ENCODE assay signal across 8 cellular contexts in the genomic region with DNA sequence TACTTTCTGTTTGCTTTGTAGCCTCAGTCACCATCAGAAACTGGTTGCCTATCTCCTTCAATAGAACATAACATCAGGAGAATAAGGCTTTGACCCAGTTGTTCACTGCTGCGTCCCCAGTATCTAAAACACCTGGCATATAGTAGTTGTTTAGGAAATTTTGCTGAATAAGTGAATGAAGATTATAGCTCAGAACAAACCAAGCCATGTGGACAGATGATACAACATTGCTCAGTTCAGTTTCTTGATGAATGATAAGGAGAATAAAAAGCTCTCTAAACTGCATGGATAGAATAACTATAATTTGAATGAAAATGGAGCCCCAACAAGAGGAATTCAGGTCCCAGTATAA. TPM values are rescaled to one million over a fixed set of nuclear protein-coding genes. Genes with fewer than 3 reads are reported as not detected.
DNase-seq lines count a peak whose midpoint lies in the region; ATAC-seq, FAIRE-seq and TF ChIP-seq lines count a peak whose summit lies in the region.

No MANE protein-coding gene starts in this region.

- H3K18ac ChIP-seq in H1 (ENCODE audit: extremely low read depth, low read length) = peak overlapping the region; percentile 84; the same call in 1 of the 2 replicates

- CTCF ChIA-PET in H1 (lab: Charles Lee; ENCODE audit: partially characterized antibody) = interaction anchor here (0.8 to 7.7 kb wide), 46 partner anchors 9 to 181 kb away, joined by 3 to 129 read pairs (median 4); no protein-coding TSS in a partner anchor

- H4K5ac ChIP-seq in H1 (ENCODE audit: insufficient read length, low read depth, low read length) = no peak overlapping the region

- H3K23me2 ChIP-seq in H1 (ENCODE audit: low read depth, low read length) = no peaks in the 10 kb centered on the region

- ATAC-seq in HG02571 (IDR thresholded peaks at IDR 0.05; ENCODE audit: unreplicated experiment) (no peak), HG03139 (IDR thresholded peaks at IDR 0.05; ENCODE audit: unreplicated experiment) (no peak)

- intact Hi-C loops in prostate gland (cut with DNase I) = loop anchor here (1.0 to 10.0 kb wide), 3 partner anchors 85 to 208 kb away; no protein-coding TSS in a partner anchor

- no peak for FAIRE-seq in H1 (lab: Jason Lieb, UNC)
- no peak for FAIRE-seq in D721Med (lab: Jason Lieb, UNC)

- H2BK5ac ChIP-seq in H1 (ENCODE audit: low read depth, low read length) = 0 out of 2 replicates have a peak overlapping the region, but pooled peaks have one; percentile 6

- H2BK12ac ChIP-seq in H1 (ENCODE audit: low read depth, low read length) = peak overlapping the region; percentile 30; the same call in 1 of the 2 replicates

- 58% methylated on average over 1 of the region's 1 CpG; no CpG with 5 or more reads in 1 of the 2 experiments for WGBS in H1 (ENCODE audit: extremely low coverage in 1 of 2, insufficient coverage in 1 of 2, insufficient read length in 1 of 2, insufficient replicate concordance in 2 of 2, low coverage in 1 of 2, low lambda C conversion rate in 2 of 2, missing lambda C conversion rate in 1 of 2), 2 experiments
- 39% methylated on average over 1 of the region's 1 CpG for whole genome bisulfite sequencing in prostate gland

- no peak for TF ChIP-seq EP300 in H1 (IDR thresholded peaks at IDR 0.05; ENCODE audit: borderline replicate concordance in 1 of 2, low read depth in 2 of 2, low read length in 2 of 2)

- peak overlapping the region; percentile 91 for H2BK120ac ChIP-seq in H1 (replicated peaks; ENCODE audit: low read depth, low read length)

- H3K4me1 ChIP-seq in BLaER1 treated with 17β-estradiol and CSF1 and Interleukin-3, amounts not matched to agents 10 nM and 100 nM = peaks cover 17 to 80% (median 44%) of the 10 kb centered on the region in 10 experiments
- H3K4me1 ChIP-seq in OCI-LY3 (ENCODE audit: low read length) (peaks cover 24% of the 10 kb centered on the region), H1 (replicated peaks in 1 of 4; ENCODE audit: control insufficient read depth in 3 of 4, insufficient read depth in 4 of 4, low read length in 3 of 4) (peaks cover 1 to 19% (median 6%) of the 10 kb centered on the region in 4 experiments; a peak in 5 of 7 replicates), prostate gland (replicated peaks) (no peaks in the 10 kb centered on the region)

- no peak overlapping the region for H3K56ac ChIP-seq in H1 (replicated peaks; ENCODE audit: insufficient read length, low read depth, low read length)

- no peak overlapping the region for H2BK15ac ChIP-seq in H1 (ENCODE audit: low read length)

- peak overlapping the region in 10 of 11 experiments; percentile 9 to 84 (median 66); a peak in 20 of 22 replicates for H3K4me2 ChIP-seq in BLaER1 treated with 17β-estradiol and CSF1 and Interleukin-3, amounts not matched to agents 10 nM and 100 nM
- peak overlapping the region; percentile 80 for H3K4me2 ChIP-seq in OCI-LY3 (ENCODE audit: low read length)
- no peak overlapping the region for H3K4me2 ChIP-seq in H1 (ENCODE audit: insufficient read depth in 1 of 2, low read depth in 2 of 2, low read length in 2 of 2)

- H3K27ac ChIP-seq in BLaER1 treated with 17β-estradiol and CSF1 and Interleukin-3, amounts not matched to agents 10 nM and 100 nM = peak overlapping the region in 5 of 11 experiments; percentile 15 to 54 (median 44); a peak in 9 of 22 replicates
- peak overlapping the region; percentile 30; the same call in 1 of the 2 replicates for H3K27ac ChIP-seq in OCI-LY3 (ENCODE audit: low read length)
- no peak overlapping the region for H3K27ac ChIP-seq in H1 (ENCODE audit: low read depth, low read length)
- H3K27ac ChIP-seq in prostate gland = peak overlapping the region; percentile 37 to 63

- TF ChIP-seq CTCF in OCI-LY3 (IDR thresholded peaks at IDR 0.05; ENCODE audit: low read depth, low read length) = no peak
- no peak for TF ChIP-seq CTCF in H1 (IDR thresholded peaks at IDR 0.05; ENCODE audit: control extremely low read depth in 1 of 3, insufficient read depth in 1 of 3, low read depth in 1 of 3, low read length in 3 of 3)
- TF ChIP-seq CTCF in prostate gland (IDR thresholded peaks at IDR 0.05) = no peak
- no peak for TF ChIP-seq CTCF in D721Med (IDR thresholded peaks at IDR 0.05; ENCODE audit: insufficient read depth, missing control alignments)

- peak overlapping the region; percentile 93 for H2BK20ac ChIP-seq in H1 (ENCODE audit: low read length)

- H3K23ac ChIP-seq in H1 (ENCODE audit: insufficient read length) = no peak overlapping the region

- H2AK5ac ChIP-seq in H1 (ENCODE audit: low read depth, low read length) = no peak overlapping the region

- H3K36me3 ChIP-seq in BLaER1 treated with 17β-estradiol and CSF1 and Interleukin-3, amounts not matched to agents 10 nM and 100 nM = no peaks in the 10 kb centered on the region
- H3K36me3 ChIP-seq in OCI-LY3 (replicated peaks; ENCODE audit: low read depth, low read length) (no peaks in the 10 kb centered on the region), H1 (ENCODE audit: control insufficient read depth in 2 of 4, insufficient read depth in 4 of 4, low read length in 3 of 4) (no peaks in the 10 kb centered on the region), prostate gland (no peaks in the 10 kb centered on the region)

- no peak overlapping the region for H4K91ac ChIP-seq in H1 (replicated peaks; ENCODE audit: insufficient read length, low read length)

- H3K14ac ChIP-seq in H1 (ENCODE audit: insufficient read length) = no peak overlapping the region

- 0 out of 2 replicates have a peak overlapping the region, but pooled peaks have one; percentile 29 for H2AFZ ChIP-seq in OCI-LY3 (ENCODE audit: low read depth, low read length)
- H2AFZ ChIP-seq in H1 (ENCODE audit: low read length) = no peak overlapping the region

- peak overlapping the region in 5 of 11 experiments; percentile 5 to 54 (median 43); a peak in 8 of 22 replicates for H3K9ac ChIP-seq in BLaER1 treated with 17β-estradiol and CSF1 and Interleukin-3, amounts not matched to agents 10 nM and 100 nM
- H3K9ac ChIP-seq in OCI-LY3 (ENCODE audit: low read length) = peak overlapping the region; percentile 53
- H3K9ac ChIP-seq in H1 (replicated peaks in 1 of 4; ENCODE audit: extremely low read depth in 1 of 4, low read depth in 3 of 4, low read length in 3 of 4) = no peak overlapping the region

- H3K4me3 ChIP-seq in BLaER1 treated with 17β-estradiol and CSF1 and Interleukin-3, amounts not matched to agents 10 nM and 100 nM = peak overlapping the region in 2 of 10 experiments; percentile 14 to 23; a peak in 3 of 20 replicates
- H3K4me3 ChIP-seq in OCI-LY3 (ENCODE audit: low read length) = peak overlapping the region; percentile 67
- H3K4me3 ChIP-seq in H1 (ENCODE audit: extremely low read depth in 1 of 4, insufficient read depth in 2 of 4, low read depth in 3 of 4, low read length in 4 of 4) = no peak overlapping the region
- H3K4me3 ChIP-seq in prostate gland = no peak overlapping the region

- no peaks in the 10 kb centered on the region for H4K20me1 ChIP-seq in BLaER1 treated with 17β-estradiol and CSF1 and Interleukin-3, amounts not matched to agents 10 nM and 100 nM
- H4K20me1 ChIP-seq in OCI-LY3 (ENCODE audit: insufficient read depth, low read length) (no peaks in the 10 kb centered on the region), H1 (replicated peaks in 1 of 2; ENCODE audit: control insufficient read depth in 1 of 2, insufficient read depth in 2 of 2, low read length in 2 of 2) (no peaks in the 10 kb centered on the region)

- H4K8ac ChIP-seq in H1 (ENCODE audit: extremely low read depth, insufficient read depth, low read length) = no peak overlapping the region

- peaks cover 0 to 24% (median 17%) of the 10 kb centered on the region in 11 experiments; a peak in 19 of 22 replicates for H3K27me3 ChIP-seq in BLaER1 treated with 17β-estradiol and CSF1 and Interleukin-3, amounts not matched to agents 10 nM and 100 nM
- no peaks in the 10 kb centered on the region for H3K27me3 ChIP-seq in OCI-LY3 (ENCODE audit: low read depth, low read length)
- H3K27me3 ChIP-seq in H1 (replicated peaks in 1 of 4; ENCODE audit: control insufficient read depth in 3 of 4, extremely low read depth in 1 of 4, insufficient read depth in 3 of 4, low read length in 3 of 4) = no peaks in the 10 kb centered on the region
- H3K27me3 ChIP-seq in prostate gland (replicated peaks; ENCODE audit: insufficient read depth) = no peaks in the 10 kb centered on the region

- no peak overlapping the region for H3K4ac ChIP-seq in H1 (replicated peaks; ENCODE audit: insufficient read length, low read depth, low read length)

- H3K79me1 ChIP-seq in H1 (ENCODE audit: low read depth, low read length) = no peaks in the 10 kb centered on the region

- no peaks in the 10 kb centered on the region for H3K79me2 ChIP-seq in OCI-LY3 (ENCODE audit: low read length)
- no peaks in the 10 kb centered on the region for H3K79me2 ChIP-seq in H1 (ENCODE audit: control insufficient read depth in 1 of 2, insufficient read depth in 2 of 2, low read length in 2 of 2)

- peaks cover 0 to 6% (median 3%) of the 10 kb centered on the region in 11 experiments; a peak in 9 of 22 replicates for H3K9me3 ChIP-seq in BLaER1 treated with 17β-estradiol and CSF1 and Interleukin-3, amounts not matched to agents 10 nM and 100 nM (replicated peaks in 1 of 11)
- H3K9me3 ChIP-seq in OCI-LY3 (ENCODE audit: insufficient read depth, low read length) = no peaks in the 10 kb centered on the region
- no peaks in the 10 kb centered on the region for H3K9me3 ChIP-seq in H1 (ENCODE audit: insufficient read depth in 2 of 2, low read depth in 1 of 2, low read length in 1 of 2)
- no peaks in the 10 kb centered on the region for H3K9me3 ChIP-seq in prostate gland

- no peak for TF ChIP-seq RAD21 in H1 (IDR thresholded peaks at IDR 0.05 in 1 of 2, conservative IDR thresholded peaks at IDR 0.05 in 1 of 2; ENCODE audit: low read depth in 2 of 2, low read length in 2 of 2)

- no peak for TF ChIP-seq POLR2A in H1 (IDR thresholded peaks at IDR 0.05; ENCODE audit: control extremely low read depth in 1 of 2, low read depth in 2 of 2, low read length in 2 of 2)
- no peak for TF ChIP-seq POLR2A in prostate gland (IDR thresholded peaks at IDR 0.05)

- POLR2A ChIA-PET in H1 (lab: Charles Lee; ENCODE audit: partially characterized antibody) = interaction anchor here (0.9 to 2.5 kb wide), 6 partner anchors 10 to 204 kb away, joined by 3 to 16 read pairs (median 4); no protein-coding TSS in a partner anchor

- DNase-seq in H1 (ENCODE audit: low read depth in 1 of 2, low spot score in 2 of 2) = no peak
- no peak for DNase-seq in prostate gland (ENCODE audit: low spot score)
- DNase-seq in GDM1 (lab: John Stamatoyannopoulos, UW) = no peak
- DNase-seq in D721Med (ENCODE audit: insufficient read length, low spot score) = no peak

RNA-seq across cellular contexts. Expression of gene SERPINB1, which starts 5.2 kb away (rescaled TPM):
- total RNA-seq in H1 (2021; fragmentation: NEBNext Ultra II Directional; extraction: Animal tissue kit (Norgen Biotek cat#: 25700)) = 17.3 and 20.0 TPM in 2 replicates
- 6.1 and 8.1 TPM in 2 replicates for polyA plus RNA-seq in H1 (2011; rRNA removed)
- polyA plus RNA-seq in H1 (2011; cell fraction: cytosol; rRNA removed) = 10.5 TPM
- polyA plus RNA-seq in H1 (2011; cell fraction: nucleus; rRNA removed) = 6.2 TPM
- 10.7 to 16.0 TPM (median 12.9 TPM) in 4 replicates for polyA plus RNA-seq in H1 (2012, experiment 1 of 2)
- polyA plus RNA-seq in H1 (2012, experiment 2 of 2) = 4.4 TPM
- polyA plus RNA-seq in H1 (2013, experiment 1 of 2) = 11.4 TPM
- 11.6 TPM for polyA plus RNA-seq in H1 (2013, experiment 2 of 2)
- 6.2 and 8.8 TPM in 2 replicates for polyA minus RNA-seq in H1 (2011; rRNA and poly(A)+ RNA removed)
- polyA minus RNA-seq in H1 (2011; cell fraction: cytosol; rRNA and poly(A)+ RNA removed) = 8.2 TPM
- polyA minus RNA-seq in H1 (2011; cell fraction: nucleus; rRNA and poly(A)+ RNA removed) = 8.8 TPM
- 10 to 100 TPM; 27.5 to 31.1 TPM for total RNA-seq in prostate gland

RNA-seq across cellular contexts. Expression of gene SERPINB9, which starts 56.3 kb away (rescaled TPM):
- total RNA-seq in H1 (2021; fragmentation: NEBNext Ultra II Directional; extraction: Animal tissue kit (Norgen Biotek cat#: 25700)) = 63.5 and 66.8 TPM in 2 replicates
- polyA plus RNA-seq in H1 (2011; rRNA removed) = 53.5 and 93.8 TPM in 2 replicates
- polyA plus RNA-seq in H1 (2011; cell fraction: cytosol; rRNA removed) = 58.9 TPM
- polyA plus RNA-seq in H1 (2011; cell fraction: nucleus; rRNA removed) = 23.5 TPM
- 56.9 to 68.1 TPM (median 58.4 TPM) in 4 replicates for polyA plus RNA-seq in H1 (2012, experiment 1 of 2)
- 26.8 TPM for polyA plus RNA-seq in H1 (2012, experiment 2 of 2)
- 31.2 TPM for polyA plus RNA-seq in H1 (2013, experiment 1 of 2)
- 29.8 TPM for polyA plus RNA-seq in H1 (2013, experiment 2 of 2)
- polyA minus RNA-seq in H1 (2011; rRNA and poly(A)+ RNA removed) = 100 and 149 TPM in 2 replicates
- polyA minus RNA-seq in H1 (2011; cell fraction: cytosol; rRNA and poly(A)+ RNA removed) = 53.1 TPM
- 25.0 TPM for polyA minus RNA-seq in H1 (2011; cell fraction: nucleus; rRNA and poly(A)+ RNA removed)
- total RNA-seq in prostate gland = 10 to 100 TPM in 1 of 2 donors, 1 to 10 TPM in 1; 3.3 to 50.3 TPM

Comparison
In these comparisons a context has a peak if more than half of its experiments do, and no peak if none do; other contexts are left out.
1. H3K4me2 ChIP-seq: peak in BLaER1 treated with 17β-estradiol and CSF1 and Interleukin-3, amounts not matched to agents 10 nM and 100 nM (10 of 11) and OCI-LY3 (single experiment); none in H1 (0 of 2).